Comparison of ENCODE assay signal across 9 cellular contexts in genomic region chr11:93737904-93738612, GRCh38. TPM values are rescaled to one million over a fixed set of nuclear protein-coding genes. Genes with fewer than 3 reads are reported as not detected.
A peak's percentile ranks its signal among the peaks of the same experiment; 100 is the strongest.
DNase-seq lines count a peak whose midpoint lies in the region; ATAC-seq, FAIRE-seq and TF ChIP-seq lines count a peak whose summit lies in the region.
"Had no signal": no experiment of that assay in that cellular context is flagged by ENCODE, and none has a peak within 500 bp of the region (broad histone marks: within the 10 kb centered on the region; RNA-seq: fewer than 3 reads in every experiment).

No MANE protein-coding gene starts in this region.

- CTCF ChIA-PET in T-cell (lab: Charles Lee): interaction anchor here (0.5 to 1.1 kb wide), 3 partner anchors 17 to 46 kb away, joined by 3 to 5 read pairs (median 3); partner anchors contain the start of gene MED17 (in 1 of the 2)

- no peak for TF ChIP-seq EP300 in sigmoid colon (IDR thresholded peaks at IDR 0.05)

- H3K79me2 ChIP-seq in fibroblast of lung (ENCODE audit: control insufficient read depth, insufficient read depth, low read length): peaks cover 75% of the 10 kb centered on the region

- no peak overlapping the region for H3K27ac ChIP-seq in fibroblast of lung (ENCODE audit: insufficient read depth, low read length)
- H3K27ac ChIP-seq in subcutaneous abdominal adipose tissue (ENCODE audit: low read depth, low read length): peak overlapping the region; percentile 100
- no peak overlapping the region for H3K27ac ChIP-seq in testis
- H3K27ac ChIP-seq in sigmoid colon: no peak overlapping the region

- H3K9me3 Mint-ChIP-seq in activated T-cell treated with anti-CD3 and anti-CD28 coated beads, Interleukin-2, amount 50 U/mL, for 72 hours: no peaks in the 10 kb centered on the region
- H3K9me3 Mint-ChIP-seq in T-cell: no peaks in the 10 kb centered on the region

- TF ChIP-seq POLR2A in testis (IDR thresholded peaks at IDR 0.05) (no peak), sigmoid colon (IDR thresholded peaks at IDR 0.05) (no peak)

- H4K20me1 ChIP-seq in fibroblast of lung (ENCODE audit: control insufficient read depth, extremely low read depth, insufficient read depth, low read length): peaks cover 3% of the 10 kb centered on the region

- no peak overlapping the region for H2AFZ ChIP-seq in fibroblast of lung (ENCODE audit: low read length)

- H3K36me3 ChIP-seq in fibroblast of lung (ENCODE audit: control insufficient read depth, insufficient read depth, low read length) (peaks cover 15% of the 10 kb centered on the region), subcutaneous abdominal adipose tissue (ENCODE audit: control insufficient read depth in 5 of 5, insufficient read depth in 5 of 5, low read length in 5 of 5) (peaks cover 38 to 61% (median 49%) of the 10 kb centered on the region in 5 donors), testis (ENCODE audit: low read depth, missing control alignments) (no peaks in the 10 kb centered on the region), sigmoid colon (peaks cover 25 to 62% (median 40%) of the 10 kb centered on the region in 4 donors)

- H3K4me1 ChIP-seq in fibroblast of lung (ENCODE audit: control insufficient read depth, extremely low read depth, insufficient read depth, low read length) (peaks cover 4% of the 10 kb centered on the region), subcutaneous abdominal adipose tissue (ENCODE audit: control insufficient read depth in 5 of 5, insufficient read depth in 5 of 5, low read length in 5 of 5) (peaks cover 0 to 50% (median 32%) of the 10 kb centered on the region in 5 donors), testis (peaks cover 13% of the 10 kb centered on the region), sigmoid colon (peaks cover 0 to 59% (median 43%) of the 10 kb centered on the region in 4 donors)

- peak overlapping the region; percentile 100 for H3K27ac Mint-ChIP-seq in activated T-cell treated with anti-CD3 and anti-CD28 coated beads, Interleukin-2, amount 50 U/mL, for 72 hours
- H3K27ac Mint-ChIP-seq in T-cell: peak overlapping the region; percentile 90 to 93

- TF ChIP-seq CTCF in fibroblast of lung (conservative IDR thresholded peaks at IDR 0.05 in 1 of 2, IDR thresholded peaks at IDR 0.05 in 1 of 2; ENCODE audit: low read depth in 1 of 2, low read length in 2 of 2): no peak
- TF ChIP-seq CTCF in D721Med (IDR thresholded peaks at IDR 0.05; ENCODE audit: insufficient read depth, missing control alignments): no peak
- no peak for TF ChIP-seq CTCF in testis (IDR thresholded peaks at IDR 0.05)
- TF ChIP-seq CTCF in sigmoid colon (IDR thresholded peaks at IDR 0.05): no peak

- no peak for FAIRE-seq in D721Med (lab: Jason Lieb, UNC)

- peaks cover 65% of the 10 kb centered on the region for H3K4me1 Mint-ChIP-seq in activated T-cell treated with anti-CD3 and anti-CD28 coated beads, Interleukin-2, amount 50 U/mL, for 72 hours (ENCODE audit: low read depth)
- peaks cover 78 to 87% (median 83%) of the 10 kb centered on the region in 3 donors for H3K4me1 Mint-ChIP-seq in T-cell

- WGBS in testis, 2 donors: 70 to 72% methylated on average over 6 of the region's 6 CpGs
- WGBS in sigmoid colon, 2 donors: 30 to 33% methylated on average over 6 of the region's 6 CpGs

- ATAC-seq in activated T-cell treated with anti-CD3 and anti-CD28 coated beads, Interleukin-2, amount 50 U/mL, for 72 hours (replicated peaks in 1 of 2): peak; percentile 21 to 28
- no peak for ATAC-seq in T-cell (replicated peaks in 1 of 4)

- intact Hi-C loops in testis (cut with DNase I; ENCODE audit: low total_unique reads) (no loop called here), sigmoid colon (cut with DNase I) (no loop called here)

- peak overlapping the region; percentile 17 for H3K4me2 ChIP-seq in fibroblast of lung (ENCODE audit: extremely low read depth, insufficient read depth, low read length)

- POLR2A ChIA-PET in T-cell (lab: Charles Lee): interaction anchor here (0.6 to 1.8 kb wide), 4 partner anchors 11 to 579 kb away, joined by 3 to 4 read pairs (median 4); no protein-coding TSS in a partner anchor

- no peak overlapping the region for H3K9ac ChIP-seq in fibroblast of lung (ENCODE audit: insufficient read depth, low read length)
- peak overlapping the region in 2 of 5 donors; percentile 32 to 35 for H3K9ac ChIP-seq in subcutaneous abdominal adipose tissue (ENCODE audit: low read length in 5 of 5)

- no peaks in the 10 kb centered on the region for H3K27me3 Mint-ChIP-seq in activated T-cell treated with anti-CD3 and anti-CD28 coated beads, Interleukin-2, amount 50 U/mL, for 72 hours (ENCODE audit: low read depth)
- H3K27me3 Mint-ChIP-seq in T-cell: no peaks in the 10 kb centered on the region

- H3K9me3 ChIP-seq in fibroblast of lung (ENCODE audit: control insufficient read depth, insufficient read depth, low read depth, low read length): no peaks in the 10 kb centered on the region
- no peaks in the 10 kb centered on the region for H3K9me3 ChIP-seq in subcutaneous abdominal adipose tissue (ENCODE audit: control insufficient read depth in 5 of 5, low read length in 5 of 5)
- H3K9me3 ChIP-seq in testis: no peaks in the 10 kb centered on the region
- no peaks in the 10 kb centered on the region for H3K9me3 ChIP-seq in sigmoid colon

- H3K4me3 ChIP-seq in fibroblast of lung (replicated peaks in 1 of 4; ENCODE audit: control extremely low read depth in 1 of 4, insufficient read depth in 1 of 4, low read depth in 3 of 4, low read length in 4 of 4) (peak overlapping the region in 3 of 4 experiments; percentile 20 to 98 (median 78)), subcutaneous abdominal adipose tissue (ENCODE audit: low read depth in 1 of 5, low read length in 5 of 5) (peak overlapping the region in 1 of 5 donors; percentile 4), testis (no peak overlapping the region), sigmoid colon (peak overlapping the region in 1 of 4 donors; percentile 15)

- peaks cover 30 to 57% of the 10 kb centered on the region in 2 donors for H3K36me3 Mint-ChIP-seq in activated T-cell treated with anti-CD3 and anti-CD28 coated beads, Interleukin-2, amount 50 U/mL, for 72 hours (ENCODE audit: insufficient read depth in 2 of 2)
- H3K36me3 Mint-ChIP-seq in T-cell: peaks cover 61% of the 10 kb centered on the region

- DNase-seq in activated T-cell treated with anti-CD3 and anti-CD28 coated beads, Interleukin-2, amount 50 U/mL, for 72 hours: no peak
- no peak for DNase-seq in activated T-cell treated with anti-CD3 and anti-CD28 coated beads, Interleukin-2, amount 50 U/mL, for 48 hours
- no peak for DNase-seq in T-cell
- peak in 1 of 2 donors; percentile 37 for DNase-seq in fibroblast of lung (ENCODE audit: low read depth in 2 of 2)
- no peak for DNase-seq in D721Med (ENCODE audit: insufficient read length, low spot score)
- DNase-seq in testis: no peak
- DNase-seq in sigmoid colon: no peak
- DNase-seq: COR-L47 had no signal

- no peaks in the 10 kb centered on the region for H3K27me3 ChIP-seq in fibroblast of lung (ENCODE audit: control insufficient read depth, insufficient read depth, low read length)
- H3K27me3 ChIP-seq in subcutaneous abdominal adipose tissue (ENCODE audit: control insufficient read depth in 5 of 5, insufficient read depth in 4 of 5, low read length in 5 of 5): no peaks in the 10 kb centered on the region
- no peaks in the 10 kb centered on the region for H3K27me3 ChIP-seq in testis
- H3K27me3 ChIP-seq in sigmoid colon: no peaks in the 10 kb centered on the region

- peak overlapping the region; percentile 99 to 100 for H3K4me3 Mint-ChIP-seq in activated T-cell treated with anti-CD3 and anti-CD28 coated beads, Interleukin-2, amount 50 U/mL, for 72 hours
- H3K4me3 Mint-ChIP-seq in T-cell: peak overlapping the region; percentile 85 to 100 (median 100)

RNA-seq across cellular contexts. Expression of gene TAF1D, which starts 3.2 kb away (rescaled TPM):
- 100 to 1,000 TPM; 284 to 353 TPM for total RNA-seq in activated T-cell treated with anti-CD3 and anti-CD28 coated beads, Interleukin-2, amount 50 U/mL, for 72 hours
- total RNA-seq in T-cell (100 to 1,000 TPM; 130 to 177 (median 152) TPM), fibroblast of lung (111 and 148 TPM in 2 replicates), testis (10 to 100 TPM; 70.3 to 88.5 TPM), sigmoid colon (100 to 1,000 TPM in 1 of 4 donors, 10 to 100 TPM in 3; 89.2 to 111 (median 94.4) TPM)
- polyA plus RNA-seq in fibroblast of lung (77.1 and 78.5 TPM in 2 replicates), testis (ENCODE audit: insufficient read depth, low read depth, low replicate concordance) (24.0 TPM), sigmoid colon (10 to 100 TPM; 22.4 to 87.3 (median 68.5) TPM)
- polyA plus RNA-seq in fibroblast of lung (2012): 56.7 and 69.0 TPM in 2 replicates
- 7.5 and 15.5 TPM in 2 replicates for polyA minus RNA-seq in fibroblast of lung (ENCODE audit: low replicate concordance)

RNA-seq across cellular contexts. Expression of gene C11orf54, which starts 3.4 kb away (rescaled TPM):
- total RNA-seq in activated T-cell treated with anti-CD3 and anti-CD28 coated beads, Interleukin-2, amount 50 U/mL, for 72 hours: 10 to 100 TPM; 36.2 to 44.8 TPM
- total RNA-seq in T-cell (10 to 100 TPM; 15.3 to 30.8 (median 27.4) TPM), fibroblast of lung (19.3 and 22.1 TPM in 2 replicates), testis (10 to 100 TPM; 28.5 to 49.5 TPM), sigmoid colon (10 to 100 TPM; 34.9 to 56.0 (median 45.2) TPM)
- polyA plus RNA-seq in fibroblast of lung (11.1 and 29.0 TPM in 2 replicates), testis (ENCODE audit: insufficient read depth, low read depth, low replicate concordance) (32.6 TPM), sigmoid colon (10 to 100 TPM; 23.7 to 82.8 (median 43.8) TPM)
- 7.9 and 17.2 TPM in 2 replicates for polyA plus RNA-seq in fibroblast of lung (2012)
- 9.4 TPM in 1 of 2 replicates, not detected in the other for polyA minus RNA-seq in fibroblast of lung (ENCODE audit: low replicate concordance)

RNA-seq across cellular contexts. Expression of gene MED17, which starts 46.0 kb away (rescaled TPM):
- 10 to 100 TPM; 38.2 to 39.2 TPM for total RNA-seq in activated T-cell treated with anti-CD3 and anti-CD28 coated beads, Interleukin-2, amount 50 U/mL, for 72 hours
- 10 to 100 TPM; 64.1 to 71.7 (median 67.1) TPM for total RNA-seq in T-cell
- total RNA-seq in fibroblast of lung: 22.3 and 24.1 TPM in 2 replicates
- 25.3 and 25.6 TPM in 2 replicates for polyA plus RNA-seq in fibroblast of lung
- 16.2 and 16.3 TPM in 2 replicates for polyA plus RNA-seq in fibroblast of lung (2012)
- 2.4 and 4.8 TPM in 2 replicates for polyA minus RNA-seq in fibroblast of lung (ENCODE audit: low replicate concordance)
- 10 to 100 TPM; 23.2 to 29.8 TPM for total RNA-seq in testis
- polyA plus RNA-seq in testis (ENCODE audit: insufficient read depth, low read depth, low replicate concordance): 22.4 TPM
- total RNA-seq in sigmoid colon: 10 to 100 TPM; 19.9 to 28.9 (median 23.9) TPM
- polyA plus RNA-seq in sigmoid colon: 10 to 100 TPM in 1 of 3 donors, 1 to 10 TPM in 2; 7.2 to 12.8 (median 9.7) TPM

Comparison
In these comparisons a context has a peak if more than half of its experiments do, and no peak if none do; other contexts are left out.
1. ATAC-seq: peak in activated T-cell treated with anti-CD3 and anti-CD28 coated beads, Interleukin-2, amount 50 U/mL, for 72 hours (2 of 2); none in T-cell (0 of 4).
2. H3K4me3 ChIP-seq: peak in fibroblast of lung (3 of 4); none in testis (0 of 2).